Comparison of ENCODE assay signal across 10 cellular contexts in the genomic region with DNA sequence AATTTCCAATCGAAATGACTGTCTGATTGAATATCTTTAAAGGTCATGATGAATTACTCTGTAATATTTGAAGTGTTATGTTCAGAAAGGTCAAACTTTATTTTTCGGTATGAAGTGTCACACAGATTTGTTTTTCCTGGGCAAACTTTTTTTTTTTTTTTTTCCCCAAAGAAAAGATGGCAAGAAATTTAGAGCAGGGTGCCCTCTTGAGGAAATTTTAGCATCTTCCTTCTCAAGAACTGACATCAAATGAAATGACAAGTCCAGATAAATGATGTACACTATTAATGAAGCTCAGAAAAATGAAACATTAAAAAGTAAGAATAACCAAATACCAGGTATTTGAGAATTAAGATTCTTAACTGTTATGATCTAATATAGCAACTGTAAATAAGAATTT.
DNase-seq lines count a peak whose midpoint lies in the region; ATAC-seq and TF ChIP-seq lines count a peak whose summit lies in the region.
"Had no signal": no experiment of that assay in that cellular context is flagged by ENCODE, and none has a peak within 500 bp of the region (broad histone marks: within the 10 kb centered on the region; RNA-seq: fewer than 3 reads in every experiment).

No MANE protein-coding gene starts in this region.

- intact Hi-C loops in transverse colon (cut with DNase I; ENCODE audit: low total_unique reads), result no loop called here

- H3K9me3 Mint-ChIP-seq in HFFc6, result no peaks in the 10 kb centered on the region

- H3K9me3 ChIP-seq in WERI-Rb-1 (ENCODE audit: severe bottlenecking), result no peaks in the 10 kb centered on the region
- no peaks in the 10 kb centered on the region for H3K9me3 ChIP-seq in transverse colon
- H3K9me3 ChIP-seq: testis had no signal

- TF ChIP-seq POLR2A in transverse colon (IDR thresholded peaks at IDR 0.05), result no peak

- H3K27ac Mint-ChIP-seq in HFFc6, result peak overlapping the region; percentile 37; the same call in 1 of the 2 replicates

- DNase-seq in AG10803 (ENCODE audit: low read depth) (peak; percentile 56), HFFc6 (peak; percentile 33), WERI-Rb-1 (no peak), kidney epithelial cell (ENCODE audit: low read depth) (no peak), NCI-H1417 treated with DMSO at 0.1 percent for 48 hours (lab: John Stamatoyannopoulos, UW) (no peak), GM10248 (ENCODE audit: extremely low spot score) (no peak), transverse colon (no peak)
- DNase-seq: activated gamma-delta T cell treated with Interleukin-2 at 50 U/mL for 16 hours, testis had no signal

- POLR2A ChIA-PET in GM10248 (lab: Yijun Ruan, JAX), result no interaction called here

- H3K36me3 Mint-ChIP-seq in HFFc6 (ENCODE audit: low read depth), result peaks cover 10% of the 10 kb centered on the region; the same call in 1 of the 2 replicates

- TF ChIP-seq CTCF in AG10803 (conservative IDR thresholded peaks at IDR 0.05; ENCODE audit: low read length) (peak; percentile 67), HFFc6 (IDR thresholded peaks at IDR 0.05) (peak; percentile 77), WERI-Rb-1 (IDR thresholded peaks at IDR 0.05; ENCODE audit: low read depth, low read length) (0 out of 2 replicates have a peak, but pooled peaks have one; percentile 12), kidney epithelial cell (IDR thresholded peaks at IDR 0.05; ENCODE audit: insufficient read depth, low read length, poor library complexity, severe bottlenecking) (peak; percentile 47), GM10248 (IDR thresholded peaks at IDR 0.05; ENCODE audit: control extremely low read depth, extremely low read depth, low read depth, missing control alignments) (no peak), transverse colon (IDR thresholded peaks at IDR 0.05) (peak in 1 of 5 experiments; percentile 11)

- no peaks in the 10 kb centered on the region for H3K27me3 Mint-ChIP-seq in HFFc6 (ENCODE audit: insufficient read depth)

- no peaks in the 10 kb centered on the region for H3K4me1 ChIP-seq in transverse colon
- H3K4me1 ChIP-seq: testis had no signal

- no peak overlapping the region for H3K4me3 ChIP-seq in AG10803 (ENCODE audit: low read length)
- no peak overlapping the region for H3K4me3 ChIP-seq in WERI-Rb-1 (ENCODE audit: low read depth, low read length)
- no peak overlapping the region for H3K4me3 ChIP-seq in kidney epithelial cell (ENCODE audit: low read depth, low read length)
- no peak overlapping the region for H3K4me3 ChIP-seq in transverse colon
- H3K4me3 ChIP-seq: testis had no signal

- in situ Hi-C loops in transverse colon (cut with MboI; ENCODE audit: low pct_ligation_motif_present in 1 of 4, low pct_unique_long_range_greater_than_20kb in 1 of 4, low sequenced_read_pairs in 3 of 4), result loop anchor here (10.0 to 25.0 kb wide), 2 partner anchors 185 to 198 kb away; no protein-coding TSS in a partner anchor

- H3K27ac ChIP-seq in WERI-Rb-1, result no peak overlapping the region
- H3K27ac ChIP-seq in transverse colon, result no peak overlapping the region
- H3K27ac ChIP-seq: testis had no signal

- WGBS in transverse colon (ENCODE audit: low coverage in 1 of 2), 2 donors, result 28 to 67% methylated on average over 2 of the region's 2 CpGs

- H3K36me3 ChIP-seq in WERI-Rb-1 (peaks cover 3% of the 10 kb centered on the region; the same call in 1 of the 2 replicates), kidney epithelial cell (ENCODE audit: control insufficient read depth, insufficient read depth, low read length) (no peaks in the 10 kb centered on the region), transverse colon (peaks cover 0 to 5% (median 0%) of the 10 kb centered on the region in 4 donors)

- H3K4me1 Mint-ChIP-seq in HFFc6 (ENCODE audit: low read depth), result peaks cover 9% of the 10 kb centered on the region

- TF ChIP-seq EP300 in transverse colon (IDR thresholded peaks at IDR 0.05; ENCODE audit: low read depth), result no peak

- H3K27me3 ChIP-seq in WERI-Rb-1 (ENCODE audit: insufficient read depth, low read depth, severe bottlenecking) (no peaks in the 10 kb centered on the region), kidney epithelial cell (ENCODE audit: control insufficient read depth, insufficient read depth, low read length) (no peaks in the 10 kb centered on the region), transverse colon (no peaks in the 10 kb centered on the region)
- H3K27me3 ChIP-seq: testis had no signal

- CTCF ChIA-PET in GM10248 (lab: Yijun Ruan, JAX), result interaction anchor here (0.7 to 1.7 kb wide), 6 partner anchors 8 to 205 kb away, joined by 3 to 5 read pairs (median 3); no protein-coding TSS in a partner anchor

- no peak for ATAC-seq in HG02938 (IDR thresholded peaks at IDR 0.05; ENCODE audit: unreplicated experiment)

- peak overlapping the region; percentile 45; the same call in 1 of the 2 replicates for H3K4me3 Mint-ChIP-seq in HFFc6

Comparison
In these comparisons a context has a peak if more than half of its experiments do, and no peak if none do; other contexts are left out.
1. DNase-seq: peak in AG10803 (single experiment) and HFFc6 (single experiment); none in WERI-Rb-1 (single experiment), kidney epithelial cell (single experiment), NCI-H1417 treated with DMSO at 0.1 percent for 48 hours (single experiment), GM10248 (single experiment) and transverse colon (single experiment).